1 cellular context compared by ENCODE assay signal in genomic region chr6:131646249-131646670, GRCh38.
TF ChIP-seq lines count a peak whose summit lies in the region.

No MANE protein-coding gene starts in this region.

TF ChIP-seq in K562, 482 proteins besides CTCF, POLR2A, EP300 and RAD21 (continued from another document and continues in another):
- TF ChIP-seq CTBP1 (IDR thresholded peaks at IDR 0.05; ENCODE audit: borderline replicate concordance) (peak; percentile 44; the same call in 1 of the 2 replicates), MECOM (CRISPR knock-in tag; IDR thresholded peaks at IDR 0.05) (0 out of 2 replicates have a peak, but pooled peaks have one; percentile 15), L3MBTL2 (IDR thresholded peaks at IDR 0.05) (peak; percentile 9; the same call in 1 of the 2 replicates), HMG20A (CRISPR knock-in tag; conservative IDR thresholded peaks at IDR 0.05) (no peak), ZNF696 (CRISPR knock-in tag; conservative IDR thresholded peaks at IDR 0.05) (no peak), ZNF444 (CRISPR knock-in tag; IDR thresholded peaks at IDR 0.05) (no peak), CC2D1A (IDR thresholded peaks at IDR 0.05) (peak; percentile 90; the same call in 1 of the 2 replicates), PRDM10 (IDR thresholded peaks at IDR 0.05; ENCODE audit: partially characterized antibody) (peak; percentile 48), PHF8 (IDR thresholded peaks at IDR 0.05; ENCODE audit: borderline replicate concordance, low read length) (no peak), ZFP1 (CRISPR knock-in tag; IDR thresholded peaks at IDR 0.05) (no peak), TRIM28 (IDR thresholded peaks at IDR 0.05) (peak; percentile 42; the same call in 1 of the 2 replicates), ZNF274 (IDR thresholded peaks at IDR 0.05; ENCODE audit: borderline replicate concordance, low read depth, low read length) (no peak), CREB3 (tag; conservative IDR thresholded peaks at IDR 0.05; ENCODE audit: low read depth) (no peak), GATAD2A (IDR thresholded peaks at IDR 0.05) (0 out of 2 replicates have a peak, but pooled peaks have one; percentile 77), MYNN (IDR thresholded peaks at IDR 0.05) (peak; percentile 98), MYNN (CRISPR knock-in tag; IDR thresholded peaks at IDR 0.05) (no peak), KDM1A (IDR thresholded peaks at IDR 0.05) (peak; percentile 87 to 88), ZBTB1 (CRISPR knock-in tag; IDR thresholded peaks at IDR 0.05; ENCODE audit: borderline replicate concordance, low read depth) (no peak), NUFIP1 (IDR thresholded peaks at IDR 0.05; ENCODE audit: partially characterized antibody) (peak; percentile 28), POU5F1 (IDR thresholded peaks at IDR 0.05; ENCODE audit: borderline replicate concordance, low read depth, low read length, partially characterized antibody) (no peak), NCOA4 (IDR thresholded peaks at IDR 0.05; ENCODE audit: partially characterized antibody) (peak; percentile 49), MXI1 (IDR thresholded peaks at IDR 0.05; ENCODE audit: low read depth, low read length) (peak; percentile 34; the same call in 1 of the 2 replicates), KDM4B (IDR thresholded peaks at IDR 0.05; ENCODE audit: borderline replicate concordance in 2 of 2, low read depth in 1 of 2) (no peak), TCF3 (CRISPR knock-in tag; IDR thresholded peaks at IDR 0.05) (peak; percentile 93), SRF (CRISPR knock-in tag; IDR thresholded peaks at IDR 0.05) (no peak), SP2 (IDR thresholded peaks at IDR 0.05; ENCODE audit: extremely low read depth, low read depth, low read length, poor library complexity, severe bottlenecking) (no peak), RFX1 (IDR thresholded peaks at IDR 0.05) (peak; percentile 29), SMAD4 (CRISPR knock-in tag; conservative IDR thresholded peaks at IDR 0.05) (peak; percentile 89), CBX8 (IDR thresholded peaks at IDR 0.05; ENCODE audit: borderline replicate concordance, extremely low read depth, low read depth, low read length, poor library complexity, severe bottlenecking) (no peak), TCFL5 (CRISPR knock-in tag; conservative IDR thresholded peaks at IDR 0.05) (no peak), HNRNPL (IDR thresholded peaks at IDR 0.05; ENCODE audit: low read depth, low read length) (no peak), KAT2B (IDR thresholded peaks at IDR 0.05; ENCODE audit: low read depth, low read length) (no peak), BRD9 (IDR thresholded peaks at IDR 0.05; ENCODE audit: low read depth, partially characterized antibody) (peak; percentile 82), ZKSCAN1 (IDR thresholded peaks at IDR 0.05; ENCODE audit: low read depth, low read length) (0 out of 2 replicates have a peak, but pooled peaks have one; percentile 31), FOXA1 (IDR thresholded peaks at IDR 0.05; ENCODE audit: borderline replicate concordance) (peak; percentile 11; the same call in 1 of the 2 replicates), MTA2 (IDR thresholded peaks at IDR 0.05; ENCODE audit: low read depth) (peak; percentile 88), EHMT2 (IDR thresholded peaks at IDR 0.05) (peak; percentile 42; the same call in 1 of the 2 replicates), THAP7 (CRISPR knock-in tag; IDR thresholded peaks at IDR 0.05) (no peak), ZNF124 (CRISPR knock-in tag; IDR thresholded peaks at IDR 0.05) (no peak), CEBPB (tag; IDR thresholded peaks at IDR 0.05) (no peak), GATA2 (CRISPR knock-in tag; IDR thresholded peaks at IDR 0.05) (peak; percentile 77), XRCC3 (IDR thresholded peaks at IDR 0.05) (no peak), SMARCC2 (IDR thresholded peaks at IDR 0.05; ENCODE audit: low read depth) (peak; percentile 71; the same call in 1 of the 2 replicates), ZBTB40 (IDR thresholded peaks at IDR 0.05) (peak; percentile 68), ZBTB40 (CRISPR knock-in tag; IDR thresholded peaks at IDR 0.05) (no peak), ZNF121 (CRISPR knock-in tag; conservative IDR thresholded peaks at IDR 0.05) (no peak)
- TF ChIP-seq, protein P1, sequence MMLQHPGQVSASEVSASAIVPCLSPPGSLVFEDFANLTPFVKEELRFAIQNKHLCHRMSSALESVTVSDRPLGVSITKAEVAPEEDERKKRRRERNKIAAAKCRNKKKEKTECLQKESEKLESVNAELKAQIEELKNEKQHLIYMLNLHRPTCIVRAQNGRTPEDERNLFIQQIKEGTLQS (IDR thresholded peaks at IDR 0.05) = peak; percentile 33; the same call in 1 of the 2 replicates
- TF ChIP-seq, protein P1 (CRISPR knock-in tag; conservative IDR thresholded peaks at IDR 0.05) = no peak; the same call in 1 of the 2 replicates
- TF ChIP-seq, protein P2, sequence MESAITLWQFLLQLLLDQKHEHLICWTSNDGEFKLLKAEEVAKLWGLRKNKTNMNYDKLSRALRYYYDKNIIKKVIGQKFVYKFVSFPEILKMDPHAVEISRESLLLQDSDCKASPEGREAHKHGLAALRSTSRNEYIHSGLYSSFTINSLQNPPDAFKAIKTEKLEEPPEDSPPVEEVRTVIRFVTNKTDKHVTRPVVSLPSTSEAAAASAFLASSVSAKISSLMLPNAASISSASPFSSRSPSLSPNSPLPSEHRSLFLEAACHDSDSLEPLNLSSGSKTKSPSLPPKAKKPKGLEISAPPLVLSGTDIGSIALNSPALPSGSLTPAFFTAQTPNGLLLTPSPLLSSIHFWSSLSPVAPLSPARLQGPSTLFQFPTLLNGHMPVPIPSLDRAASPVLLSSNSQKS (CRISPR knock-in tag; IDR thresholded peaks at IDR 0.05) = no peak
- TF ChIP-seq, protein P3, sequence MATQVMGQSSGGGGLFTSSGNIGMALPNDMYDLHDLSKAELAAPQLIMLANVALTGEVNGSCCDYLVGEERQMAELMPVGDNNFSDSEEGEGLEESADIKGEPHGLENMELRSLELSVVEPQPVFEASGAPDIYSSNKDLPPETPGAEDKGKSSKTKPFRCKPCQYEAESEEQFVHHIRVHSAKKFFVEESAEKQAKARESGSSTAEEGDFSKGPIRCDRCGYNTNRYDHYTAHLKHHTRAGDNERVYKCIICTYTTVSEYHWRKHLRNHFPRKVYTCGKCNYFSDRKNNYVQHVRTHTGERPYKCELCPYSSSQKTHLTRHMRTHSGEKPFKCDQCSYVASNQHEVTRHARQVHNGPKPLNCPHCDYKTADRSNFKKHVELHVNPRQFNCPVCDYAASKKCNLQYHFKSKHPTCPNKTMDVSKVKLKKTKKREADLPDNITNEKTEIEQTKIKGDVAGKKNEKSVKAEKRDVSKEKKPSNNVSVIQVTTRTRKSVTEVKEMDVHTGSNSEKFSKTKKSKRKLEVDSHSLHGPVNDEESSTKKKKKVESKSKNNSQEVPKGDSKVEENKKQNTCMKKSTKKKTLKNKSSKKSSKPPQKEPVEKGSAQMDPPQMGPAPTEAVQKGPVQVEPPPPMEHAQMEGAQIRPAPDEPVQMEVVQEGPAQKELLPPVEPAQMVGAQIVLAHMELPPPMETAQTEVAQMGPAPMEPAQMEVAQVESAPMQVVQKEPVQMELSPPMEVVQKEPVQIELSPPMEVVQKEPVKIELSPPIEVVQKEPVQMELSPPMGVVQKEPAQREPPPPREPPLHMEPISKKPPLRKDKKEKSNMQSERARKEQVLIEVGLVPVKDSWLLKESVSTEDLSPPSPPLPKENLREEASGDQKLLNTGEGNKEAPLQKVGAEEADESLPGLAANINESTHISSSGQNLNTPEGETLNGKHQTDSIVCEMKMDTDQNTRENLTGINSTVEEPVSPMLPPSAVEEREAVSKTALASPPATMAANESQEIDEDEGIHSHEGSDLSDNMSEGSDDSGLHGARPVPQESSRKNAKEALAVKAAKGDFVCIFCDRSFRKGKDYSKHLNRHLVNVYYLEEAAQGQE (CRISPR knock-in tag; IDR thresholded peaks at IDR 0.05; ENCODE audit: low read depth) = no peak
